Comparison of ENCODE assay signal across 31 cellular contexts in genomic region chr13:19605161-19605955, GRCh38. TPM values are rescaled to one million over a fixed set of nuclear protein-coding genes. Genes with fewer than 3 reads are reported as not detected.
DNase-seq lines count a peak whose midpoint lies in the region; ATAC-seq and TF ChIP-seq lines count a peak whose summit lies in the region.
"Had no signal": no experiment of that assay in that cellular context is flagged by ENCODE, and none has a peak within 500 bp of the region (broad histone marks: within the 10 kb centered on the region; RNA-seq: fewer than 3 reads in every experiment).

No MANE protein-coding gene starts in this region.

- H3K9me3 Mint-ChIP-seq in osteocyte (ENCODE audit: unreplicated experiment) (no peaks in the 10 kb centered on the region), natural killer cell (no peaks in the 10 kb centered on the region)

- intact Hi-C loops in natural killer cell (cut with micrococcal nuclease) = no loop called here

- H3K4me1 Mint-ChIP-seq in osteocyte (ENCODE audit: unreplicated experiment) = peaks cover 6% of the 10 kb centered on the region
- H3K4me1 Mint-ChIP-seq in natural killer cell = no peaks in the 10 kb centered on the region

- TF ChIP-seq CTCF in epithelial cell of esophagus (IDR thresholded peaks at IDR 0.05; ENCODE audit: insufficient read depth, low read depth, low read length, missing control alignments) (no peak), osteocyte (IDR thresholded peaks at IDR 0.05) (no peak), natural killer cell (IDR thresholded peaks at IDR 0.05) (no peak)

- DNase-seq in activated CD8-positive, alpha-beta memory T cell treated with anti-CD3 and anti-CD28 coated beads, Interleukin-2, amount 50 U/mL, for 48 hours = peak; percentile 2
- DNase-seq in activated CD8-positive, alpha-beta memory T cell treated with anti-CD3 and anti-CD28 coated beads for 24 hours = no peak
- DNase-seq in M059J (ENCODE audit: low read depth) (peak; percentile 36), epithelial cell of esophagus (ENCODE audit: low read depth) (peak; percentile 92), osteocyte (ENCODE audit: extremely low spot score, unreplicated experiment) (peak; percentile 53), GM19240 (ENCODE audit: insufficient read length, low spot score) (no peak), natural killer cell (no peak)
- DNase-seq: 8988T; activated T-cell treated with anti-CD3 and anti-CD28 coated beads, Interleukin-2, amount 50 U/mL, for 1 hour; brain microvascular endothelial cell; CD8-positive, alpha-beta memory T cell; DMS153; effector CD4-positive, alpha-beta T cell; GF-D8; H9; left ventricle myocardium inferior; naive thymus-derived CD4-positive, alpha-beta T cell; NCI-H1436 treated with DMSO at 0.1 percent for 48 hours; NCI-H2107; NCI-H446; NCI-H82; occipital lobe; stimulated activated naive CD4-positive, alpha-beta T cell treated with Interleukin-2 at 50 U/mL for 16 hours; testis; uterus had no signal

- H3K4me3 Mint-ChIP-seq in osteocyte (ENCODE audit: unreplicated experiment) = no peak overlapping the region
- H3K4me3 Mint-ChIP-seq in natural killer cell = no peak overlapping the region
- H3K4me3 Mint-ChIP-seq: H9; naive thymus-derived CD4-positive, alpha-beta T cell had no signal

- no peak overlapping the region for H3K27ac Mint-ChIP-seq in osteocyte (ENCODE audit: unreplicated experiment)
- H3K27ac Mint-ChIP-seq in natural killer cell = no peak overlapping the region
- H3K27ac Mint-ChIP-seq: CD8-positive, alpha-beta memory T cell; H9; naive thymus-derived CD4-positive, alpha-beta T cell had no signal

- no peak overlapping the region for H3K4me3 ChIP-seq in epithelial cell of esophagus (ENCODE audit: low read length)
- H3K4me3 ChIP-seq: hepatocyte, left ventricle myocardium inferior, testis, uterus had no signal

- ATAC-seq in HG03135 (IDR thresholded peaks at IDR 0.05; ENCODE audit: unreplicated experiment) = no peak
- ATAC-seq in natural killer cell = no peak
- ATAC-seq: naive thymus-derived CD4-positive, alpha-beta T cell; SK-N-SH treated with all-trans-retinoic acid at 6 μM for 48 hours had no signal

- H3K36me3 Mint-ChIP-seq in osteocyte (ENCODE audit: unreplicated experiment) = no peaks in the 10 kb centered on the region
- H3K36me3 Mint-ChIP-seq in natural killer cell = no peaks in the 10 kb centered on the region

- no peaks in the 10 kb centered on the region for H3K27me3 Mint-ChIP-seq in osteocyte (ENCODE audit: unreplicated experiment)
- peaks cover 29 to 35% of the 10 kb centered on the region in 2 donors for H3K27me3 Mint-ChIP-seq in natural killer cell (ENCODE audit: low read depth in 2 of 2)

RNA-seq across cellular contexts. Expression of gene MPHOSPH8, which starts 28.1 kb away (rescaled TPM):
- 6.6 and 10.3 TPM in 2 replicates for total RNA-seq in M059J (2014; rRNA removed; shearing (Covaris generic))
- total RNA-seq in osteocyte = 32.2 and 32.7 TPM in 2 replicates
- total RNA-seq in natural killer cell = 10 to 100 TPM; 54.2 to 64.7 (median 59.8) TPM

RNA-seq across cellular contexts. Expression of gene TPTE2, which starts 44.0 kb away (rescaled TPM):
- not detected in 2 replicates for total RNA-seq in M059J (2014; rRNA removed; shearing (Covaris generic))
- total RNA-seq in osteocyte (not detected in 2 replicates), natural killer cell (under 1 TPM in 1 of 3 donors, not detected in 2; 0.41 TPM)
- total RNA-seq: CD8-positive, alpha-beta memory T cell; H9; hepatocyte; HT1080; left ventricle myocardium inferior; skeletal muscle tissue; T-helper 2 cell treated with Interferon-gamma antibody and Interleukin-4, amounts not matched to agents 100 ng/mL and 5 ng/mL, for 36 hours had no signal

Comparison
In these comparisons a context has a peak if more than half of its experiments do, and no peak if none do; other contexts are left out.
1. DNase-seq: peak in activated CD8-positive, alpha-beta memory T cell treated with anti-CD3 and anti-CD28 coated beads, Interleukin-2, amount 50 U/mL, for 48 hours (single experiment), M059J (single experiment), epithelial cell of esophagus (single experiment) and osteocyte (single experiment); none in activated CD8-positive, alpha-beta memory T cell treated with anti-CD3 and anti-CD28 coated beads for 24 hours (single experiment), GM19240 (single experiment) and natural killer cell (single experiment).